Comparison of ENCODE assay signal across 11 cellular contexts in the genomic region with DNA sequence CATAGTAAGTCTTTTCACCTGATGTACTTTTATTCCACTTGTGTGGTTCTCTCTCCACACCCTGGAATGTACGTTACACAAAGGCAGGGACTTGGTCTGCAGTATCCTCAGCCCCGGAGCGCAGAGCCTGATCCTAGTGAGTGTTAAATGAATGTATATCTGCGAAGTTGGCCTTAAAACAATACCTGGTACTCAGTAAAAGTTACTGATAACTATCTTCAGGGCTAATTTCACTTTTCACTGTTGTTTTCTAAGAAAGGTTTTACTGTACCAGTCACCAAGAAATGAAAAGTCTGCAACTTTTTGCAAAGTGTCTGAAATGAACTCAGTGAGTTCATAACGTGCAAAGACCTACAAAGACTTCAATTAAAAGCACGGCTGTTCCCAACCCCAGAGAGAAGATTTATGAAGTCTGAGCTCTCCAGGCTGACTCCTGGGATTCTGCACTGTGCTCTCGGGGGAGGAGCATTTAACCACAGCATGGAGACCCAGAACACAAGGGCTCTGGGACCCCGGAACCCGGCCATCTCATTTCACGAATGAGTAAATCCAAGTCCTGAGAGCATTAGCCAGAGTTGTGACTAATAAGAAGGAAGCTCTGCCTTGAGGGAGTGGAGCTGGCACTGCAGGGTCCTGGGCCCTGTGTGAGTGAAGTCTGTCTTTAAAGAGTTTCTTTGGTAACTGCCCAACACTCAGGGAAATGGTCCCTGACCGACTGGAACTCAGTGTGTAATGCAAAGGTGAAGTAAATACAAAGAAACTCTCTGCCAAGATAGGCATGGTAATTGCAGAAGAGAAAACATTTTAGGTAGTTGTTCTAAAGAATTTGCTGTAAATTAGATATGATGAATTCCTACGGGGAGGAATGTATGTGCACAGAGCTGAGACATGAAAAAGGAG.
DNase-seq lines count a peak whose midpoint lies in the region; ATAC-seq and TF ChIP-seq lines count a peak whose summit lies in the region.
"Had no signal": no experiment of that assay in that cellular context is flagged by ENCODE, and none has a peak within 500 bp of the region (broad histone marks: within the 10 kb centered on the region; RNA-seq: fewer than 3 reads in every experiment).

No MANE protein-coding gene starts in this region.

- ATAC-seq in activated naive CD8-positive, alpha-beta T cell treated with anti-CD3 and anti-CD28 coated beads, Interleukin-2, amount 50 U/mL, for 24 hours = peak; percentile 60
- ATAC-seq in GM21381 (IDR thresholded peaks at IDR 0.05; ENCODE audit: unreplicated experiment) = no peak

- peaks cover 3% of the 10 kb centered on the region for H3K36me3 Mint-ChIP-seq in activated naive CD8-positive, alpha-beta T cell treated with anti-CD3 and anti-CD28 coated beads, Interleukin-2, amount 50 U/mL, for 24 hours (ENCODE audit: low read depth)

- H3K4me3 Mint-ChIP-seq in activated naive CD8-positive, alpha-beta T cell treated with anti-CD3 and anti-CD28 coated beads, Interleukin-2, amount 50 U/mL, for 24 hours = no peak overlapping the region

- H3K27ac ChIP-seq in mesodermal cell (ENCODE audit: low read depth, low read length, severe bottlenecking) (peak overlapping the region; percentile 18), dorsolateral prefrontal cortex (peak overlapping the region in 2 of 59 donors; percentile 36 to 40)
- H3K27ac ChIP-seq: neutrophil had no signal

- H3K4me3 ChIP-seq in mesodermal cell (ENCODE audit: extremely low read depth, insufficient read depth, low read length, poor library complexity, severe bottlenecking) (no peak overlapping the region), dorsolateral prefrontal cortex (no peak overlapping the region)

- no peaks in the 10 kb centered on the region for H3K27me3 ChIP-seq in dorsolateral prefrontal cortex
- H3K27me3 ChIP-seq: neutrophil had no signal

- no peaks in the 10 kb centered on the region for H3K9me3 ChIP-seq in mesodermal cell (ENCODE audit: control insufficient read depth, low read length)
- H3K9me3 ChIP-seq: neutrophil had no signal

- no peak for TF ChIP-seq CTCF in dorsolateral prefrontal cortex (IDR thresholded peaks at IDR 0.05 in 54 of 56, conservative IDR thresholded peaks at IDR 0.05 in 2 of 56; ENCODE audit: low read depth in 1 of 56, partially characterized antibody in 56 of 56)

- peaks cover 10% of the 10 kb centered on the region for H3K4me1 ChIP-seq in mesodermal cell (ENCODE audit: control insufficient read depth, insufficient read depth, low read length, poor library complexity, severe bottlenecking)

- H3K4me1 Mint-ChIP-seq in activated naive CD8-positive, alpha-beta T cell treated with anti-CD3 and anti-CD28 coated beads, Interleukin-2, amount 50 U/mL, for 24 hours = peaks cover 33% of the 10 kb centered on the region

- peak; percentile 15 for DNase-seq in A172 (ENCODE audit: low spot score)
- peak; percentile 54 for DNase-seq in D341Med (ENCODE audit: low spot score)
- DNase-seq in activated naive CD8-positive, alpha-beta T cell treated with anti-CD3 and anti-CD28 coated beads, Interleukin-2, amount 50 U/mL, for 24 hours = no peak
- no peak for DNase-seq in dorsolateral prefrontal cortex
- DNase-seq in NCI-H146 treated with DMSO at 0.1 percent for 48 hours (lab: John Stamatoyannopoulos, UW; ENCODE audit: unreplicated experiment) = no peak
- DNase-seq in midbrain (lab: John Stamatoyannopoulos, UW) = no peak
- DNase-seq: NCI-H526, SIG-M5 had no signal

- peak overlapping the region; percentile 51 for H3K27ac Mint-ChIP-seq in activated naive CD8-positive, alpha-beta T cell treated with anti-CD3 and anti-CD28 coated beads, Interleukin-2, amount 50 U/mL, for 24 hours

- peaks cover 11% of the 10 kb centered on the region for H3K9me3 Mint-ChIP-seq in activated naive CD8-positive, alpha-beta T cell treated with anti-CD3 and anti-CD28 coated beads, Interleukin-2, amount 50 U/mL, for 24 hours

- intact Hi-C loops in dorsolateral prefrontal cortex (cut with DNase I) = loop anchor here in 1 of 2 donors (10.0 kb wide), 2 partner anchors 749 to 969 kb away; no protein-coding TSS in a partner anchor

- no peaks in the 10 kb centered on the region for H3K36me3 ChIP-seq in mesodermal cell (ENCODE audit: control insufficient read depth, insufficient read depth, low read length)
- H3K36me3 ChIP-seq: neutrophil had no signal

- whole genome bisulfite sequencing in mesodermal cell (ENCODE audit: insufficient coverage in 2 of 2), 2 experiments = 89 to 91% methylated on average over 8 to 10 of the region's 12 CpGs

- no peaks in the 10 kb centered on the region for H3K27me3 Mint-ChIP-seq in activated naive CD8-positive, alpha-beta T cell treated with anti-CD3 and anti-CD28 coated beads, Interleukin-2, amount 50 U/mL, for 24 hours

Comparison
In these comparisons a context has a peak if more than half of its experiments do, and no peak if none do; other contexts are left out.
1. DNase-seq: peak in A172 (single experiment) and D341Med (single experiment); none in activated naive CD8-positive, alpha-beta T cell treated with anti-CD3 and anti-CD28 coated beads, Interleukin-2, amount 50 U/mL, for 24 hours (single experiment), dorsolateral prefrontal cortex (0 of 10), NCI-H146 treated with DMSO at 0.1 percent for 48 hours (single experiment) and midbrain (single experiment).